25 cellular contexts compared by ENCODE assay signal in the genomic region with DNA sequence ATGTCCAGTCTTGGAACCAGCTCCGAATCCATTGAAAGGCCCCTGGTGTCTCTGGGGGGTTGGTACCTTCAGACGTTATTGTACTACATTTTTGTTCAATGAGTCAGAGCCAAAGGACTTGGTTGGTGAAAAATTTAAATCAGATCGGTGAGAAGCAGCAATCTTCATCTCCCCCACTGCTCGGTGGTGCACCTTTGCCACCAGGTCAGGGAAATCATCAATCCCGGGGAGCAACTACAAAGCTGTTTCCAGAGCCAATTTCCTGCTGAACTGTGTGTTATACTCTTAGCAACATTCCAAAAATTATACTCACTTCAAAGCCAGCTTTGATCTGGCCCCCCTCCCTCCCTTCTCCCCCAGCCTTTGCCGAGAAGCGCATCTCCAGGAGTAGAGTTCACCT.
A peak's percentile ranks its signal among the peaks of the same experiment; 100 is the strongest.
DNase-seq lines count a peak whose midpoint lies in the region; ATAC-seq, FAIRE-seq and TF ChIP-seq lines count a peak whose summit lies in the region.
"Had no signal": no experiment of that assay in that cellular context is flagged by ENCODE, and none has a peak within 500 bp of the region (broad histone marks: within the 10 kb centered on the region; RNA-seq: fewer than 3 reads in every experiment).

No MANE protein-coding gene starts in this region.

- H3K27me3 Mint-ChIP-seq in natural killer cell (ENCODE audit: low read depth in 2 of 2), result no peaks in the 10 kb centered on the region
- H3K27me3 Mint-ChIP-seq: activated naive CD4-positive, alpha-beta T cell treated with anti-CD3 and anti-CD28 coated beads, Interleukin-2, amount 50 U/mL, for 24 hours; CD4-positive, alpha-beta T cell; naive B cell had no signal

- H3K9me3 Mint-ChIP-seq in natural killer cell, result peaks cover 5 to 6% of the 10 kb centered on the region in 2 donors
- H3K9me3 Mint-ChIP-seq: CD4-positive, alpha-beta T cell had no signal

- H3K36me3 ChIP-seq in pancreas, result no peaks in the 10 kb centered on the region
- H3K36me3 ChIP-seq: ascending aorta, HAP-1, heart left ventricle, lower lobe of right lung, thoracic aorta had no signal

- no peaks in the 10 kb centered on the region for H3K4me1 ChIP-seq in pancreas
- H3K4me1 ChIP-seq: ascending aorta, HAP-1, lower lobe of right lung, parathyroid adenoma had no signal

- H3K27ac Mint-ChIP-seq in natural killer cell, result no peak overlapping the region
- H3K27ac Mint-ChIP-seq: activated naive CD4-positive, alpha-beta T cell treated with anti-CD3 and anti-CD28 coated beads, Interleukin-2, amount 50 U/mL, for 24 hours; CD4-positive, alpha-beta T cell; naive B cell; stimulated activated naive B cell treated with anti-CD40 and anti-IgM and Interleukin-4, amounts not matched to agents 10 μg/mL and 1 μg/mL and 100 μg/mL, for 72 hours had no signal

- WGBS in pancreas, 2 donors, result 35 to 36% methylated on average over 7 of the region's 7 CpGs

- TF ChIP-seq CTCF in pancreas (IDR thresholded peaks at IDR 0.05) (no peak), natural killer cell (IDR thresholded peaks at IDR 0.05) (no peak)

- H3K9me3 ChIP-seq in pancreas, result no peaks in the 10 kb centered on the region
- H3K9me3 ChIP-seq: ascending aorta, HAP-1, lower lobe of right lung, thoracic aorta had no signal

- no peaks in the 10 kb centered on the region for H3K4me1 Mint-ChIP-seq in natural killer cell
- H3K4me1 Mint-ChIP-seq: activated naive CD4-positive, alpha-beta T cell treated with anti-CD3 and anti-CD28 coated beads, Interleukin-2, amount 50 U/mL, for 24 hours; naive B cell; stimulated activated naive B cell treated with anti-CD40 and anti-IgM and Interleukin-4, amounts not matched to agents 10 μg/mL and 1 μg/mL and 100 μg/mL, for 72 hours had no signal

- H3K27me3 ChIP-seq in pancreas, result no peaks in the 10 kb centered on the region
- H3K27me3 ChIP-seq: ascending aorta, heart left ventricle had no signal

- ATAC-seq in pancreas (peak in 3 of 4 donors; percentile 24 to 46 (median 29)), natural killer cell (no peak), HG03139 (IDR thresholded peaks at IDR 0.05; ENCODE audit: unreplicated experiment) (no peak)
- ATAC-seq: activated CD4-positive, CD25-positive, alpha-beta regulatory T cell treated with anti-CD3 and anti-CD28 coated beads, Interleukin-2, amount 50 U/mL, for 24 hours; lower lobe of right lung; stimulated activated naive B cell treated with anti-CD40 and anti-IgM and Interleukin-4, amounts not matched to agents 10 μg/mL and 1 μg/mL and 100 μg/mL, for 72 hours had no signal

- H3K4me3 ChIP-seq in pancreas, result no peak overlapping the region
- H3K4me3 ChIP-seq: ascending aorta, HAP-1, heart left ventricle, lower lobe of right lung, thoracic aorta had no signal

- no peaks in the 10 kb centered on the region for H3K36me3 Mint-ChIP-seq in natural killer cell
- H3K36me3 Mint-ChIP-seq: activated naive CD4-positive, alpha-beta T cell treated with anti-CD3 and anti-CD28 coated beads, Interleukin-2, amount 50 U/mL, for 24 hours; naive B cell; stimulated activated naive B cell treated with anti-CD40 and anti-IgM and Interleukin-4, amounts not matched to agents 10 μg/mL and 1 μg/mL and 100 μg/mL, for 72 hours had no signal

- FAIRE-seq in RCC 7860 (lab: Jason Lieb, UNC) (peak; percentile 15), pancreas (lab: Jason Lieb, UNC) (no peak)
- FAIRE-seq: colon had no signal

- intact Hi-C loops in pancreas (cut with DNase I), result no loop called here
- intact Hi-C loops in natural killer cell (cut with micrococcal nuclease), result no loop called here

- H3K27ac ChIP-seq in pancreas, result peak overlapping the region in 1 of 4 donors; percentile 33
- H3K27ac ChIP-seq: ascending aorta, heart left ventricle, lower lobe of right lung, parathyroid adenoma, thoracic aorta had no signal

- H3K4me3 Mint-ChIP-seq in natural killer cell, result no peak overlapping the region
- H3K4me3 Mint-ChIP-seq: activated naive CD4-positive, alpha-beta T cell treated with anti-CD3 and anti-CD28 coated beads, Interleukin-2, amount 50 U/mL, for 24 hours; CD4-positive, alpha-beta T cell; naive B cell; stimulated activated naive B cell treated with anti-CD40 and anti-IgM and Interleukin-4, amounts not matched to agents 10 μg/mL and 1 μg/mL and 100 μg/mL, for 72 hours had no signal

- DNase-seq in EH (ENCODE audit: low read depth) (peak; percentile 8), RCC 7860 (ENCODE audit: low spot score) (peak; percentile 89), glomerular visceral epithelial cell (ENCODE audit: extremely low spot score) (peak; percentile 91), pancreas (no peak), natural killer cell (no peak), RPMI8226 (no peak)
- no peak for DNase-seq in stimulated activated CD4-positive, alpha-beta T cell treated with anti-CD3 and anti-CD28 coated beads, Interleukin-2, amount 100 ng/mL, for 48 hours
- DNase-seq: activated T-cell treated with anti-CD3 and anti-CD28 coated beads, Interleukin-2, amount 50 U/mL, for 48 hours; CD4-positive, alpha-beta T cell; DMS153; lower lobe of right lung; naive B cell; NCI-H1417 treated with DMSO at 0.1 percent for 48 hours; NCI-H524; stimulated activated naive B cell treated with anti-CD40 and anti-IgM and Interleukin-4, amounts not matched to agents 10 μg/mL and 1 μg/mL and 100 μg/mL, for 72 hours; T1000 had no signal

Comparison
In these comparisons a context has a peak if more than half of its experiments do, and no peak if none do; other contexts are left out.
1. DNase-seq: peak in EH (single experiment), RCC 7860 (single experiment) and glomerular visceral epithelial cell (single experiment); none in pancreas (0 of 6), natural killer cell (single experiment), RPMI8226 (single experiment) and stimulated activated CD4-positive, alpha-beta T cell treated with anti-CD3 and anti-CD28 coated beads, Interleukin-2, amount 100 ng/mL, for 48 hours (0 of 2).
2. ATAC-seq: peak in pancreas (3 of 4); none in natural killer cell (0 of 3) and HG03139 (single experiment).